1 cellular context compared by ENCODE assay signal in the genomic region with DNA sequence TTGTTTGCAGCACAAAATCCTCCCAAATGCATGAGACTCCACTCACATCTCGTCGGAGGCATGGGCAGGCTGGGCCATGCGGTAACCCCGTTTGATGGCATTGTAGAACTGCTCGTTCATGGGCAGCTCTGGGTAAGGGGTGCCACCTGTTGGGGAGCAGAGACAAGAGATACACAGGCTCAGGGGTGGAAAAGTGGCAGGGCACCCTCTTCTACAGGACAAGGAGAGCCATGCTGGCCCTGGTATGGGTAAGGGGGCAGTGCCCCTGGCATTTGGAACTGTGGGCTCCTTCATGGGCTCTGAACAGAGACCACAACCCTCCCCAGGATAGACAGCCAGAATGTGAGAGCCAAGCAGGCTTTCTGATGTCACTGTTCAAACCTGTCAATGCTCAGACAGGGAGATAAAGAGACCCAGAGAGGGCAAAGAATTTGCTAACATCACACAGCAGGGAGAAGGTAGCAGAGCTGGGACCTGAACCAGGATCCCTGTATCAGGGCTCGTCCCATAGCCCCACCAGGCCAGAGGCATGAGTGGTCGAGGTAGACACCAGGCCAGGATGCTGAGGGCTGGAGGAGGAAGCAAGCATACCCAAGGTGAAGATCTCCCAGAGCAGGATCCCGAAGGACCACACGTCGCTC.
A peak's percentile ranks its signal among the peaks of the same experiment; 100 is the strongest.
TF ChIP-seq lines count a peak whose summit lies in the region.

No MANE protein-coding gene starts in this region.

TF ChIP-seq in GM12878, 131 proteins besides CTCF, POLR2A, EP300 and RAD21:
- TF ChIP-seq ETV6 (conservative IDR thresholded peaks at IDR 0.05 in 1 of 2, IDR thresholded peaks at IDR 0.05 in 1 of 2; ENCODE audit: borderline replicate concordance in 1 of 2, low read depth in 1 of 2) (no peak), SMC3 (IDR thresholded peaks at IDR 0.05; ENCODE audit: borderline replicate concordance, low read length) (peak; percentile 28; the same call in 1 of the 2 replicates)
TF ChIP-seq in GM12878: peak in this region for 1.
